ENCODE assay signal across 9 cellular contexts in the genomic region with DNA sequence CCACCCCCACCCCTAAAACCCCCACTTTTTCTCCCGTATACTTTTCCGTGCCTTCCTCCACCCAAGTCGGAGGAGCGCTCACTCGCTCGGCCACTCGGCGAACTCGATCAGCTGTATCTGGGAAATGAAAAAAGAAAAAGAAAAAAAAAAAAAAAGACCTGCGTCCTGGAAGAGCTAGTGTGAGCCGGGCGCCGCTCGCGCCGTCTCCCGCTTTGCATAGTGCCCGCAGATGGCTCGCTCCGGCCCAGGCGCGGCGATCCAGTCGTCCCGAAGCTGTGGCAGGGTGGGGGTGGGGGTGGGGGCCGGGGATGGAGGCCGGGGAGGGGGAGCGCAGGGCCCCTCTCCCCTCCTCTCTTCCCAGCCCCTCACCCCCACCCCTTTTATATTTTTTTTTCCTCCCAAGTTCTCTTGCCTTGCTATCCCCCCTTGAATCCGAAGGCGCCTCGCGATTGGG. TPM values are rescaled to one million over a fixed set of nuclear protein-coding genes. Genes with fewer than 3 reads are reported as not detected.
A peak's percentile ranks its signal among the peaks of the same experiment; 100 is the strongest.
DNase-seq lines count a peak whose midpoint lies in the region; ATAC-seq, FAIRE-seq and TF ChIP-seq lines count a peak whose summit lies in the region.
"Had no signal": no experiment of that assay in that cellular context is flagged by ENCODE, and none has a peak within 500 bp of the region (broad histone marks: within the 10 kb centered on the region; RNA-seq: fewer than 3 reads in every experiment).

No MANE protein-coding gene starts in this region.

- no peak for FAIRE-seq in pancreas (lab: Jason Lieb, UNC)
- FAIRE-seq: A204.1 had no signal

- DNase-seq in DMS 273 (lab: John Stamatoyannopoulos, UW; ENCODE audit: unreplicated experiment), result peak; percentile 91
- no peak for DNase-seq in DMS 273 treated with DMSO at 0.1 percent for 48 hours (lab: John Stamatoyannopoulos, UW)
- DNase-seq in RWPE2 (ENCODE audit: low spot score), result no peak
- peak; percentile 19 for DNase-seq in fibroblast of mammary gland (ENCODE audit: low read depth)
- peak in 1 of 6 donors; percentile 80 for DNase-seq in pancreas
- DNase-seq in activated effector memory CD4-positive, alpha-beta T cell treated with Interleukin-2 at 50 U/mL for 16 hours, result no peak
- no peak for DNase-seq in effector CD4-positive, alpha-beta T cell

- ATAC-seq in HG02678 (IDR thresholded peaks at IDR 0.05; ENCODE audit: unreplicated experiment), result peak; percentile 42
- ATAC-seq in RWPE2 (ENCODE audit: low read depth), result peak; percentile 59
- ATAC-seq in pancreas, result peak; percentile 35 to 58 (median 51)

- H3K4me1 ChIP-seq in RWPE2 (ENCODE audit: insufficient read depth, poor library complexity, severe bottlenecking) (no peaks in the 10 kb centered on the region), pancreas (peaks cover 0 to 9% (median 5%) of the 10 kb centered on the region in 3 donors)

- intact Hi-C loops in pancreas (cut with DNase I), result loop anchor here in 1 of 3 donors (10.0 kb wide), 1 partner anchor 403 kb away; no protein-coding TSS in a partner anchor

- H3K36me3 ChIP-seq in RWPE2 (ENCODE audit: low read depth) (no peaks in the 10 kb centered on the region), pancreas (no peaks in the 10 kb centered on the region)

- H3K4me3 ChIP-seq in RWPE2 (ENCODE audit: severe bottlenecking) (peak overlapping the region; percentile 36), fibroblast of mammary gland (ENCODE audit: control insufficient read depth, low read depth, low read length) (peak overlapping the region; percentile 63), pancreas (peak overlapping the region; percentile 46 to 67 (median 54))

- H3K27ac ChIP-seq in RWPE2 (ENCODE audit: poor library complexity, severe bottlenecking) (no peak overlapping the region), pancreas (peak overlapping the region; percentile 83 to 94 (median 91))

- no peaks in the 10 kb centered on the region for H3K9me3 ChIP-seq in RWPE2 (ENCODE audit: severe bottlenecking)
- no peaks in the 10 kb centered on the region for H3K9me3 ChIP-seq in pancreas

- no peak for TF ChIP-seq CTCF in RWPE2 (IDR thresholded peaks at IDR 0.05; ENCODE audit: poor library complexity, severe bottlenecking)
- TF ChIP-seq CTCF in fibroblast of mammary gland (conservative IDR thresholded peaks at IDR 0.05; ENCODE audit: control insufficient read depth, insufficient read depth, low read depth, low read length), result no peak
- TF ChIP-seq CTCF in pancreas (IDR thresholded peaks at IDR 0.05), result no peak

- H3K27me3 ChIP-seq in RWPE2 (ENCODE audit: insufficient read depth, poor library complexity, severe bottlenecking) (peaks cover 28% of the 10 kb centered on the region), pancreas (no peaks in the 10 kb centered on the region)

- WGBS in pancreas, 2 donors, result 0 to 1% methylated on average over 24 to 32 of the region's 32 CpGs

RNA-seq across cellular contexts. Expression of a gene that starts 0.3 kb away (rescaled TPM):
- 10 to 100 TPM; 32.8 to 66.4 (median 38.4) TPM for total RNA-seq in pancreas
- 1 to 10 TPM; 8.4 to 8.9 TPM for polyA plus RNA-seq in pancreas

Comparison
In these comparisons a context has a peak if more than half of its experiments do, and no peak if none do; other contexts are left out.
1. DNase-seq: peak in DMS 273 (single experiment) and fibroblast of mammary gland (single experiment); none in DMS 273 treated with DMSO at 0.1 percent for 48 hours (single experiment), RWPE2 (single experiment), activated effector memory CD4-positive, alpha-beta T cell treated with Interleukin-2 at 50 U/mL for 16 hours (single experiment) and effector CD4-positive, alpha-beta T cell (single experiment).
2. Peak in every context shown above with its lines, with median percentiles within 50 percentile points of each other: ATAC-seq and H3K4me3 ChIP-seq.